22 cellular contexts compared by ENCODE assay signal in genomic region chr17:31211352-31212012, GRCh38.
DNase-seq lines count a peak whose midpoint lies in the region; ATAC-seq, FAIRE-seq and TF ChIP-seq lines count a peak whose summit lies in the region.
"Had no signal": no experiment of that assay in that cellular context is flagged by ENCODE, and none has a peak within 500 bp of the region (broad histone marks: within the 10 kb centered on the region; RNA-seq: fewer than 3 reads in every experiment).

No MANE protein-coding gene starts in this region.

- H2BK5ac ChIP-seq in mesenchymal stem cell (ENCODE audit: low read depth, low read length, poor library complexity, severe bottlenecking), result no peak overlapping the region

- no peaks in the 10 kb centered on the region for H3K9me2 ChIP-seq in GM23338 (ENCODE audit: insufficient read depth)

- no peaks in the 10 kb centered on the region for H3F3A ChIP-seq in GM23338 (replicated peaks; ENCODE audit: low read depth)

- H3K27ac Mint-ChIP-seq in GM23338, result no peak overlapping the region
- H3K27ac Mint-ChIP-seq: CD14-positive monocyte had no signal

- H3K27me3 ChIP-seq in mesenchymal stem cell (ENCODE audit: control insufficient read depth in 1 of 2, insufficient read depth in 1 of 2, low read length in 2 of 2) (no peaks in the 10 kb centered on the region), GM23338 (ENCODE audit: insufficient read depth) (no peaks in the 10 kb centered on the region), osteoblast (ENCODE audit: insufficient read depth, low read length) (no peaks in the 10 kb centered on the region)
- H3K27me3 ChIP-seq: body of pancreas had no signal

- no peak for ATAC-seq in GM23338
- no peak for ATAC-seq in GM21515 (IDR thresholded peaks at IDR 0.05; ENCODE audit: unreplicated experiment)
- ATAC-seq: body of pancreas; HCT116; sciatic nerve; stimulated activated naive CD8-positive, alpha-beta T cell treated with anti-CD3 and anti-CD28 coated beads, Interleukin-15, Interleukin-2, amounts not matched to agents 100 U/mL and 50 U/mL, for 24 hours had no signal

- H3K9me3 ChIP-seq in mesenchymal stem cell (ENCODE audit: control insufficient read depth, low read length) (no peaks in the 10 kb centered on the region), osteoblast (ENCODE audit: low read depth, low read length) (no peaks in the 10 kb centered on the region)
- H3K9me3 ChIP-seq: body of pancreas had no signal

- FAIRE-seq in GM12891 (lab: Jason Lieb, UNC), result peak; percentile 35

- H3K36me3 ChIP-seq in mesenchymal stem cell (ENCODE audit: control insufficient read depth in 1 of 2, insufficient read depth in 2 of 2, low read depth in 1 of 2, low read length in 2 of 2) (peaks cover 9 to 31% of the 10 kb centered on the region in 2 experiments), GM23338 (ENCODE audit: insufficient read depth) (no peaks in the 10 kb centered on the region), osteoblast (ENCODE audit: insufficient read depth, low read length) (peaks cover 4% of the 10 kb centered on the region)

- H3K27me3 Mint-ChIP-seq in GM23338 (ENCODE audit: insufficient read depth, low read depth, poor library complexity), result peaks cover 2% of the 10 kb centered on the region

- H3K18ac ChIP-seq in mesenchymal stem cell (ENCODE audit: low read depth in 1 of 2, low read length in 2 of 2), result no peak overlapping the region

- H2BK12ac ChIP-seq in mesenchymal stem cell (ENCODE audit: low read length in 2 of 2), result no peak overlapping the region

- H3K23ac ChIP-seq in mesenchymal stem cell (ENCODE audit: low read length in 2 of 2), result no peak overlapping the region

- TF ChIP-seq POLR2A in GM12891 (IDR thresholded peaks at IDR 0.05; ENCODE audit: low read depth, low read length), result no peak

- no peak overlapping the region for H2BK15ac ChIP-seq in mesenchymal stem cell (ENCODE audit: low read depth, poor library complexity, severe bottlenecking)

- no peaks in the 10 kb centered on the region for H3K79me2 ChIP-seq in GM23338 (replicated peaks; ENCODE audit: insufficient read depth)
- no peaks in the 10 kb centered on the region for H3K79me2 ChIP-seq in osteoblast (ENCODE audit: insufficient read depth, low read length)

- H3K14ac ChIP-seq in mesenchymal stem cell (ENCODE audit: low read length in 2 of 2), result no peak overlapping the region

- H3K36me3 Mint-ChIP-seq in GM23338 (ENCODE audit: low read depth), result no peaks in the 10 kb centered on the region

- H3K4me2 ChIP-seq in mesenchymal stem cell (ENCODE audit: low read length, poor library complexity, severe bottlenecking) (no peak overlapping the region), GM23338 (no peak overlapping the region), osteoblast (ENCODE audit: insufficient read depth, low read length) (no peak overlapping the region)

- no peak overlapping the region for H2AK5ac ChIP-seq in mesenchymal stem cell (ENCODE audit: low read length, severe bottlenecking)

- no peak for DNase-seq in GM12891 (ENCODE audit: insufficient read length, low spot score)
- DNase-seq in M059J (ENCODE audit: low read depth), result peak; percentile 12
- peak; percentile 34 for DNase-seq in choroid plexus epithelial cell (ENCODE audit: low read depth)
- DNase-seq in mesenchymal stem cell, result peak; percentile 49
- no peak for DNase-seq in GM23338 (ENCODE audit: low spot score)
- DNase-seq in osteoblast (ENCODE audit: insufficient read length, low spot score, missing footprints), result no peak
- DNase-seq: activated naive CD4-positive, alpha-beta T cell; activated T-cell treated with anti-CD3 and anti-CD28 coated beads, Interleukin-2, amount 50 U/mL, for 48 hours; body of pancreas; NCI-H2081; NCI-H510A treated with DMSO at 0.1 percent for 48 hours; NK-92 treated with Interleukin-12 subunit alpha and Interleukin-12 subunit beta, amount 100 ng/mL, for 24 hours; stimulated activated CD4-positive, alpha-beta T cell treated with anti-CD3 and anti-CD28 coated beads, Interleukin-15, amount 100 ng/mL, for 24 hours; stimulated activated naive CD8-positive, alpha-beta T cell treated with anti-CD3 and anti-CD28 coated beads, Interleukin-15, Interleukin-2, amounts not matched to agents 100 U/mL and 50 U/mL, for 24 hours had no signal

- no peak overlapping the region for H3K4ac ChIP-seq in mesenchymal stem cell (ENCODE audit: low read depth in 1 of 2, low read length in 2 of 2)

- no peak overlapping the region for H3K9ac ChIP-seq in mesenchymal stem cell (ENCODE audit: low read length)

- peaks cover 9% of the 10 kb centered on the region for H3K79me1 ChIP-seq in mesenchymal stem cell (replicated peaks; ENCODE audit: low read length, poor library complexity, severe bottlenecking)

- no peaks in the 10 kb centered on the region for H3K9me3 Mint-ChIP-seq in GM23338
- H3K9me3 Mint-ChIP-seq: CD14-positive monocyte, neural crest cell had no signal

- no peaks in the 10 kb centered on the region for H3K4me1 Mint-ChIP-seq in GM23338
- H3K4me1 Mint-ChIP-seq: CD14-positive monocyte, neural crest cell had no signal

- TF ChIP-seq CTCF in choroid plexus epithelial cell (conservative IDR thresholded peaks at IDR 0.05; ENCODE audit: low read depth, low read length) (no peak), GM23338 (conservative IDR thresholded peaks at IDR 0.05; ENCODE audit: low read depth in 2 of 2) (no peak), osteoblast (IDR thresholded peaks at IDR 0.05; ENCODE audit: extremely low read depth, low read depth, low read length) (no peak)

- H3K4me1 ChIP-seq in mesenchymal stem cell (ENCODE audit: control insufficient read depth, insufficient read depth, low read depth, low read length), result peaks cover 3% of the 10 kb centered on the region
- no peaks in the 10 kb centered on the region for H3K4me1 ChIP-seq in GM23338 (ENCODE audit: insufficient read depth)
- H3K4me1 ChIP-seq in osteoblast (ENCODE audit: insufficient read depth, low read length), result peaks cover 17% of the 10 kb centered on the region
- H3K4me1 ChIP-seq: body of pancreas had no signal

- H3K4me3 ChIP-seq in choroid plexus epithelial cell (ENCODE audit: low read depth, low read length), result no peak overlapping the region
- no peak overlapping the region for H3K4me3 ChIP-seq in mesenchymal stem cell (ENCODE audit: insufficient read depth in 1 of 2, low read depth in 1 of 2, low read length in 2 of 2)
- H3K4me3 ChIP-seq in GM23338, result no peak overlapping the region
- H3K4me3 ChIP-seq in osteoblast (ENCODE audit: insufficient read depth, low read length), result no peak overlapping the region
- H3K4me3 ChIP-seq: body of pancreas, coronary artery, lung had no signal

- H2AFZ ChIP-seq in mesenchymal stem cell (ENCODE audit: low read depth, low read length) (no peak overlapping the region), GM23338 (no peak overlapping the region), osteoblast (ENCODE audit: low read length) (no peak overlapping the region)

- H4K20me1 ChIP-seq in GM23338 (replicated peaks; ENCODE audit: insufficient read depth), result no peaks in the 10 kb centered on the region; the same call in 1 of the 2 replicates
- no peaks in the 10 kb centered on the region for H4K20me1 ChIP-seq in osteoblast (ENCODE audit: insufficient read depth, low read length)

- no peak overlapping the region for H3K27ac ChIP-seq in mesenchymal stem cell (ENCODE audit: low read length, poor library complexity, severe bottlenecking)
- no peak overlapping the region for H3K27ac ChIP-seq in GM23338 (ENCODE audit: low read depth)
- H3K27ac ChIP-seq in osteoblast (ENCODE audit: low read depth, low read length), result no peak overlapping the region
- H3K27ac ChIP-seq: body of pancreas, coronary artery, HL-60 had no signal

- no peak overlapping the region for H3K4me3 Mint-ChIP-seq in GM23338
- H3K4me3 Mint-ChIP-seq: CD14-positive monocyte, neural crest cell had no signal

- no peak overlapping the region for H4K91ac ChIP-seq in mesenchymal stem cell (ENCODE audit: low read length)

- no peak overlapping the region for H2BK120ac ChIP-seq in mesenchymal stem cell (ENCODE audit: low read depth, low read length)

- H4K8ac ChIP-seq in mesenchymal stem cell (ENCODE audit: low read length), result no peak overlapping the region

TF ChIP-seq in GM12891, 5 proteins besides CTCF, POLR2A, EP300 and RAD21:
- no peak for TF ChIP-seq TAF1 (IDR thresholded peaks at IDR 0.05; ENCODE audit: low read depth, low read length)
- TF ChIP-seq SPI1 (IDR thresholded peaks at IDR 0.05; ENCODE audit: low read depth, low read length), result no peak
- no peak for TF ChIP-seq PAX5 (IDR thresholded peaks at IDR 0.05; ENCODE audit: insufficient read depth, low read length, severe bottlenecking)
- no peak for TF ChIP-seq POLR2AphosphoS5 (IDR thresholded peaks at IDR 0.05; ENCODE audit: low read depth, low read length)
- no peak for TF ChIP-seq POU2F2 (IDR thresholded peaks at IDR 0.05; ENCODE audit: low read depth, low read length)

TF ChIP-seq in GM23338, 12 proteins besides CTCF, POLR2A, EP300 and RAD21:
- TF ChIP-seq NANOG (IDR thresholded peaks at IDR 0.05; ENCODE audit: borderline replicate concordance) (no peak), ZNF331 (CRISPR knock-in tag; IDR thresholded peaks at IDR 0.05; ENCODE audit: low read depth) (no peak), EZH2 (IDR thresholded peaks at IDR 0.05; ENCODE audit: low read depth, unreplicated experiment) (no peak)

Comparison
In these comparisons a context has a peak if more than half of its experiments do, and no peak if none do; other contexts are left out.
1. DNase-seq: peak in M059J (single experiment), choroid plexus epithelial cell (single experiment) and mesenchymal stem cell (single experiment); none in GM12891 (single experiment), GM23338 (single experiment) and osteoblast (single experiment).